8 cellular contexts compared by ENCODE assay signal in the genomic region with DNA sequence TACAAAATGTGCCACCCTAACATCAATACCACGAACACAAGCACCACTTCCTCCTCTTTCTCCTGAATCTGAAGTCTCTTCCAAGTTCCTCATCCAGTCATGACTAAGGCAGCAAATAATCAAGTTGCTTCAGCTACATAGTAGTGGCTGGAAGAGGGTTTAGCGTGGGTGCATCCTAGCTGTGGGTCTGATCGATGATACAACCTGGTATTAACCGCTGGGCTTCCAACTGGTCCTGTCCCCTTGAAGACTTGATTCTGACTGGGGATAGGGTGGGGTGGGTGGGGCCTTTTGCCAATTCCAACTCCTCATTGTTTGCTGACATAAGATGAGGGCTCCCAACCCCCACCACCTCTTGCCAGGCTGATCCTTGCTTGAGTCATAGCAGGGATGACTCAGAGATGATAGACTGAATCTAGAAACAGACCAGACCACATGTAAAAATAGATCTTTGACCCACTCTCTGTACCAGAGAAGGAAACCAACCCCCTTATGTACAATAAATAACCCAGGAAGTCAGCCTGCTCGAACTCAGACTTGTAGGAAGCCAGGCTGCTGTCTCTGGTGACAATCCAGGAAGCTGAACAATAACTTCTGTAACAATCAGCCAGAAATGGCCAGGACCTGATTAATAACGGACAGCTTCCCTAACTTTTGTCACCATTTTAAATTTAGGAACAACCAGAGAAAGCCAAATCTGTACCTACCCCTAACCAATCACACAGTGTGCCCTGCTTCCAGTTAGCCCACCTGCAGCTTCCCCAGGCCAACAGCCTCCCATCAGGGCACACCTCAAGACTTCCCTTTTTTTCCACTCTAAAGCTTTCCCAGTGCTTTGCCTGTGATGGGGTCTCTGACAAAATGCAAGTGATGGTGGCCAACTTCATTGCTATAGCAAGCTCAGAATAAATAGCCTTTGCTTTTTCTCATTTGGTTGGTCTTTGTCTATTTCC.
A peak's percentile ranks its signal among the peaks of the same experiment; 100 is the strongest.
DNase-seq lines count a peak whose midpoint lies in the region; ATAC-seq, FAIRE-seq and TF ChIP-seq lines count a peak whose summit lies in the region.

No MANE protein-coding gene starts in this region.

- in situ Hi-C loops in KBM-7 (cut with MboI; ENCODE audit: low pct_unique_long_range_greater_than_20kb, low sequenced_read_pairs) = loop anchor here (25.0 kb wide), 2 partner anchors 315 to 590 kb away; no protein-coding TSS in a partner anchor

- no peak for FAIRE-seq in small intestine (lab: Jason Lieb, UNC)

- H3K4me3 Mint-ChIP-seq in activated CD4-positive, alpha-beta memory T cell treated with anti-CD3 and anti-CD28 coated beads, Interleukin-2, amount 10 ng/mL, durations not matched to agents 7 days and 5 days = no peak overlapping the region

- DNase-seq in GM12864 (ENCODE audit: low read depth) = peak; percentile 84
- peak; percentile 83 for DNase-seq in KBM-7
- DNase-seq in activated CD4-positive, alpha-beta memory T cell treated with anti-CD3 and anti-CD28 coated beads, Interleukin-2, amount 10 ng/mL, durations not matched to agents 7 days and 5 days = peak; percentile 62
- DNase-seq in fibroblast of pulmonary artery (ENCODE audit: low read depth) = peak; percentile 94
- DNase-seq in small intestine = peak; percentile 87
- no peak for DNase-seq in NCI-H2196 treated with DMSO at 0.1 percent for 48 hours (lab: John Stamatoyannopoulos, UW; ENCODE audit: unreplicated experiment)
- DNase-seq in NCI-H187 treated with DMSO at 0.1 percent for 48 hours (lab: John Stamatoyannopoulos, UW) = no peak

- H3K9me3 ChIP-seq in small intestine (ENCODE audit: control insufficient read depth, low read depth) = no peaks in the 10 kb centered on the region

- WGBS in small intestine, 3 donors = 50 to 58% (median 56%) methylated on average over 6 of the region's 6 CpGs

- TF ChIP-seq CTCF in GM12864 (IDR thresholded peaks at IDR 0.05; ENCODE audit: low read depth, low read length, missing control alignments) = no peak
- no peak for TF ChIP-seq CTCF in fibroblast of pulmonary artery (IDR thresholded peaks at IDR 0.05; ENCODE audit: low read length, missing control alignments)

- no peaks in the 10 kb centered on the region for H3K36me3 ChIP-seq in small intestine (ENCODE audit: control insufficient read depth in 2 of 2, insufficient read depth in 2 of 2, low read length in 2 of 2)

- peak; percentile 96 for ATAC-seq in GM21737 (IDR thresholded peaks at IDR 0.05; ENCODE audit: unreplicated experiment)

- H3K36me3 Mint-ChIP-seq in activated CD4-positive, alpha-beta memory T cell treated with anti-CD3 and anti-CD28 coated beads, Interleukin-2, amount 10 ng/mL, durations not matched to agents 7 days and 5 days (ENCODE audit: low read depth) = peaks cover 27% of the 10 kb centered on the region

- H3K9me3 Mint-ChIP-seq in activated CD4-positive, alpha-beta memory T cell treated with anti-CD3 and anti-CD28 coated beads, Interleukin-2, amount 10 ng/mL, durations not matched to agents 7 days and 5 days = peaks cover 24% of the 10 kb centered on the region

- peak overlapping the region; percentile 57 to 63 for H3K27ac ChIP-seq in small intestine (ENCODE audit: low read depth in 1 of 2, low read length in 1 of 2)

- no peaks in the 10 kb centered on the region for H3K27me3 ChIP-seq in small intestine (ENCODE audit: control insufficient read depth in 2 of 2, insufficient read depth in 2 of 2, low read length in 2 of 2)

- peak overlapping the region; percentile 63 for H3K27ac Mint-ChIP-seq in activated CD4-positive, alpha-beta memory T cell treated with anti-CD3 and anti-CD28 coated beads, Interleukin-2, amount 10 ng/mL, durations not matched to agents 7 days and 5 days

- H3K4me1 Mint-ChIP-seq in activated CD4-positive, alpha-beta memory T cell treated with anti-CD3 and anti-CD28 coated beads, Interleukin-2, amount 10 ng/mL, durations not matched to agents 7 days and 5 days = peaks cover 55% of the 10 kb centered on the region

- peaks cover 4% of the 10 kb centered on the region for H3K27me3 Mint-ChIP-seq in activated CD4-positive, alpha-beta memory T cell treated with anti-CD3 and anti-CD28 coated beads, Interleukin-2, amount 10 ng/mL, durations not matched to agents 7 days and 5 days

- H3K4me1 ChIP-seq in small intestine (ENCODE audit: control insufficient read depth in 2 of 2, insufficient read depth in 1 of 2, low read depth in 1 of 2, low read length in 1 of 2) = peaks cover 2 to 14% of the 10 kb centered on the region in 2 donors

- CTCF ChIA-PET in activated CD4-positive, alpha-beta memory T cell treated with anti-CD3 and anti-CD28 coated beads, Interleukin-2, amount 10 ng/mL, durations not matched to agents 7 days and 5 days (lab: Charles Lee) = interaction anchor here (0.6 to 9.4 kb wide), 12 partner anchors 9 to 1003 kb away, joined by 3 to 49 read pairs (median 7); no protein-coding TSS in a partner anchor

- POLR2A ChIA-PET in activated CD4-positive, alpha-beta memory T cell treated with anti-CD3 and anti-CD28 coated beads, Interleukin-2, amount 10 ng/mL, durations not matched to agents 7 days and 5 days (lab: Charles Lee) = interaction anchor here (0.9 to 2.3 kb wide), 6 partner anchors 8 to 438 kb away, joined by 3 to 9 read pairs (median 4); no protein-coding TSS in a partner anchor

- H3K4me3 ChIP-seq in GM12864 (ENCODE audit: low read depth, low read length) = no peak overlapping the region
- H3K4me3 ChIP-seq in fibroblast of pulmonary artery (replicated peaks; ENCODE audit: low read depth, low read length) = no peak overlapping the region
- no peak overlapping the region for H3K4me3 ChIP-seq in small intestine (ENCODE audit: low read depth in 1 of 2, low read length in 2 of 2)

Comparison
In these comparisons a context has a peak if more than half of its experiments do, and no peak if none do; other contexts are left out.
1. DNase-seq: peak in GM12864 (single experiment), KBM-7 (single experiment), activated CD4-positive, alpha-beta memory T cell treated with anti-CD3 and anti-CD28 coated beads, Interleukin-2, amount 10 ng/mL, durations not matched to agents 7 days and 5 days (single experiment), fibroblast of pulmonary artery (single experiment) and small intestine (single experiment); none in NCI-H2196 treated with DMSO at 0.1 percent for 48 hours (single experiment) and NCI-H187 treated with DMSO at 0.1 percent for 48 hours (single experiment).